ENCODE assay signal across 14 cellular contexts in the genomic region with DNA sequence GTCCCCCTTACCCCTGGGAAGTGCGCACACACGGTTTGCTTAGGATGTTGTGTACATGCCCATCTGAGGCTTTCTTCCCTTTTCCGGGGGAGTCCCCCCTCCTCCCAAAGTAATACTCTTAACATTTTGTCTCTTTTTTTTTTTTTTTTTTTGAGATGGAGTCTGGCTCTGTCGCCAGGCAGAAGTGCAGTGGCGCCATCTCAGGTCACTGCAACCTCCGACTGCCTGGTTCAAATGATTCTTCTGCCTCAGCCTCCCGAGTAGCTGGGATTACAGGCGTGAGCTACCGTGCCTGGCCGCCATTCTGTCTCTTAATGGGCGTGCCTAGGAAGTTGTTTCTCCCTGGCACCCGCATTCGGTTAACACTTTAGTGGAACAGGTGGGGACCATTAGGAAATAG. TPM values are rescaled to one million over a fixed set of nuclear protein-coding genes. Genes with fewer than 3 reads are reported as not detected.
DNase-seq lines count a peak whose midpoint lies in the region; ATAC-seq and TF ChIP-seq lines count a peak whose summit lies in the region.
"Had no signal": no experiment of that assay in that cellular context is flagged by ENCODE, and none has a peak within 500 bp of the region (broad histone marks: within the 10 kb centered on the region; RNA-seq: fewer than 3 reads in every experiment).

No MANE protein-coding gene starts in this region.

- H3K4me1 Mint-ChIP-seq in activated CD4-positive, alpha-beta T cell treated with anti-CD3 and anti-CD28 coated beads for 36 hours, result peaks cover 17% of the 10 kb centered on the region
- peaks cover 25% of the 10 kb centered on the region for H3K4me1 Mint-ChIP-seq in WTC11

- H3K4me3 ChIP-seq in HUES6 (ENCODE audit: low read depth, low read length), result no peak overlapping the region
- no peak overlapping the region for H3K4me3 ChIP-seq in osteoblast (ENCODE audit: insufficient read depth, low read length)
- H3K4me3 ChIP-seq in gastrocnemius medialis, result no peak overlapping the region
- H3K4me3 ChIP-seq: SJSA1 had no signal

- H3K27ac ChIP-seq in HUES6 (ENCODE audit: low read depth, low read length) (no peak overlapping the region), osteoblast (ENCODE audit: low read depth, low read length) (no peak overlapping the region), gastrocnemius medialis (no peak overlapping the region)
- H3K27ac ChIP-seq: SJSA1 had no signal

- H3K36me3 ChIP-seq in HUES6 (ENCODE audit: control insufficient read depth, insufficient read depth, low read length) (no peaks in the 10 kb centered on the region), osteoblast (ENCODE audit: insufficient read depth, low read length) (no peaks in the 10 kb centered on the region), gastrocnemius medialis (no peaks in the 10 kb centered on the region)

- H3K36me3 Mint-ChIP-seq in activated CD4-positive, alpha-beta T cell treated with anti-CD3 and anti-CD28 coated beads for 36 hours (ENCODE audit: low read depth), result no peaks in the 10 kb centered on the region
- H3K36me3 Mint-ChIP-seq in WTC11, result no peaks in the 10 kb centered on the region
- H3K36me3 Mint-ChIP-seq: immature natural killer cell had no signal

- ATAC-seq in activated CD4-positive, alpha-beta T cell treated with anti-CD3 and anti-CD28 coated beads for 36 hours, result no peak
- ATAC-seq in WTC11, result peak; percentile 28
- ATAC-seq in gastrocnemius medialis, result no peak

- H3K4me1 ChIP-seq in HUES6 (ENCODE audit: control insufficient read depth, insufficient read depth, low read length), result peaks cover 22% of the 10 kb centered on the region
- peaks cover 6% of the 10 kb centered on the region for H3K4me1 ChIP-seq in osteoblast (ENCODE audit: insufficient read depth, low read length)
- H3K4me1 ChIP-seq in gastrocnemius medialis, result peaks cover 0 to 7% of the 10 kb centered on the region in 2 donors

- TF ChIP-seq CTCF in WTC11 (IDR thresholded peaks at IDR 0.05), result no peak
- no peak for TF ChIP-seq CTCF in osteoblast (IDR thresholded peaks at IDR 0.05; ENCODE audit: extremely low read depth, low read depth, low read length)
- TF ChIP-seq CTCF in gastrocnemius medialis (IDR thresholded peaks at IDR 0.05 in 4 of 5, conservative IDR thresholded peaks at IDR 0.05 in 1 of 5), result no peak

- H3K9ac ChIP-seq in HUES6 (ENCODE audit: low read length), result peak overlapping the region; percentile 32

- CTCF ChIA-PET in activated CD4-positive, alpha-beta T cell treated with anti-CD3 and anti-CD28 coated beads for 36 hours (lab: Charles Lee), result interaction anchor here (0.7 to 2.3 kb wide), 4 partner anchors 9 to 134 kb away, joined by 5 to 8 read pairs (median 6); partner anchors contain the start of gene CGRRF1
- CTCF ChIA-PET in WTC11 (lab: Charles Lee), result interaction anchor here (0.6 to 1.9 kb wide), 30 partner anchors 9 to 1420 kb away, joined by 3 to 18 read pairs (median 4); partner anchors contain the start of genes CGRRF1 and SAMD4A

- H3K27ac Mint-ChIP-seq in activated CD4-positive, alpha-beta T cell treated with anti-CD3 and anti-CD28 coated beads for 36 hours, result no peak overlapping the region
- H3K27ac Mint-ChIP-seq in WTC11, result no peak overlapping the region
- H3K27ac Mint-ChIP-seq: activated T-helper 2 cell treated with anti-CD3 and anti-CD28 coated beads, Interferon-gamma antibody, Interleukin-2, Interleukin-4, amounts not matched to agents 10 μg/mL and 5 μg/mL and 100 μg/mL, durations not matched to agents 14 hours and 24 hours and 36 hours had no signal

- peak overlapping the region; percentile 5 for H2AFZ ChIP-seq in osteoblast (ENCODE audit: low read length)

- H3K79me2 ChIP-seq in osteoblast (ENCODE audit: insufficient read depth, low read length), result peaks cover 6% of the 10 kb centered on the region

- in situ Hi-C loops in gastrocnemius medialis (cut with MboI; ENCODE audit: low sequenced_read_pairs in 4 of 4), result no loop called here

- H3K9me3 Mint-ChIP-seq in activated CD4-positive, alpha-beta T cell treated with anti-CD3 and anti-CD28 coated beads for 36 hours (ENCODE audit: low read depth), result no peaks in the 10 kb centered on the region
- H3K9me3 Mint-ChIP-seq in WTC11, result peaks cover 3% of the 10 kb centered on the region
- H3K9me3 Mint-ChIP-seq: activated T-helper 2 cell treated with anti-CD3 and anti-CD28 coated beads, Interferon-gamma antibody, Interleukin-2, Interleukin-4, amounts not matched to agents 10 μg/mL and 5 μg/mL and 100 μg/mL, durations not matched to agents 14 hours and 24 hours and 36 hours; immature natural killer cell; nephron had no signal

- H3K4me3 Mint-ChIP-seq in activated CD4-positive, alpha-beta T cell treated with anti-CD3 and anti-CD28 coated beads for 36 hours, result no peak overlapping the region
- H3K4me3 Mint-ChIP-seq in WTC11, result no peak overlapping the region
- H3K4me3 Mint-ChIP-seq: immature natural killer cell, nephron had no signal

- H3K27me3 Mint-ChIP-seq in activated CD4-positive, alpha-beta T cell treated with anti-CD3 and anti-CD28 coated beads for 36 hours, result no peaks in the 10 kb centered on the region
- no peaks in the 10 kb centered on the region for H3K27me3 Mint-ChIP-seq in WTC11 (ENCODE audit: low read depth)

- POLR2A ChIA-PET in activated CD4-positive, alpha-beta T cell treated with anti-CD3 and anti-CD28 coated beads for 36 hours (lab: Charles Lee), result no interaction called here
- POLR2A ChIA-PET in WTC11 (lab: Charles Lee), result interaction anchor here (0.6 to 1.1 kb wide), 3 partner anchors 16 to 377 kb away, joined by 3 to 4 read pairs (median 3); partner anchors contain the start of gene CGRRF1

- H3K27me3 ChIP-seq in HUES6 (ENCODE audit: control insufficient read depth, insufficient read depth, low read length) (no peaks in the 10 kb centered on the region), osteoblast (ENCODE audit: insufficient read depth, low read length) (no peaks in the 10 kb centered on the region), gastrocnemius medialis (no peaks in the 10 kb centered on the region)
- H3K27me3 ChIP-seq: SJSA1 had no signal

- peak; percentile 44 for DNase-seq in activated CD4-positive, alpha-beta T cell treated with anti-CD3 and anti-CD28 coated beads for 36 hours
- DNase-seq in activated CD4-positive, alpha-beta T cell treated with anti-CD3 and anti-CD28 coated beads for 48 hours, result no peak
- DNase-seq in WTC11 (ENCODE audit: low spot score) (peak; percentile 34), osteoblast (ENCODE audit: insufficient read length, low spot score, missing footprints) (no peak), gastrocnemius medialis (no peak), NCI-H774 (lab: John Stamatoyannopoulos, UW) (no peak)
- no peak for DNase-seq in activated CD4-positive, CD25-positive, alpha-beta regulatory T cell treated with anti-CD3 and anti-CD28 coated beads, Interleukin-2, amount 50 U/mL, for 72 hours
- DNase-seq: AML-193, amygdala, immature natural killer cell had no signal

- H4K20me1 ChIP-seq in osteoblast (ENCODE audit: insufficient read depth, low read length), result no peaks in the 10 kb centered on the region

- no peak for TF ChIP-seq POLR2A in gastrocnemius medialis (IDR thresholded peaks at IDR 0.05)

- H3K9me3 ChIP-seq in HUES6 (ENCODE audit: control insufficient read depth, insufficient read depth, low read depth, low read length) (no peaks in the 10 kb centered on the region), osteoblast (ENCODE audit: low read depth, low read length) (no peaks in the 10 kb centered on the region), gastrocnemius medialis (no peaks in the 10 kb centered on the region)
- H3K9me3 ChIP-seq: SJSA1 had no signal

- no peak overlapping the region for H3K4me2 ChIP-seq in osteoblast (ENCODE audit: insufficient read depth, low read length)

- intact Hi-C loops in activated CD4-positive, alpha-beta T cell treated with anti-CD3 and anti-CD28 coated beads for 36 hours (cut with DNase I, micrococcal nuclease), result no loop called here
- intact Hi-C loops in gastrocnemius medialis (cut with DNase I; ENCODE audit: low total_unique reads), result no loop called here

TF ChIP-seq in WTC11, 78 proteins besides CTCF, POLR2A, EP300 and RAD21 (continues in another document):
- TF ChIP-seq TP53 (CRISPR knock-in tag; IDR thresholded peaks at IDR 0.05) (no peak), ZNF512 (CRISPR knock-in tag; IDR thresholded peaks at IDR 0.05; ENCODE audit: borderline replicate concordance) (no peak)

RNA-seq across cellular contexts. Expression of gene GMFB, which starts 4.5 kb away (rescaled TPM):
- total RNA-seq in activated CD4-positive, alpha-beta T cell treated with anti-CD3 and anti-CD28 coated beads for 36 hours, result 10 to 100 TPM; 28.9 to 37.3 TPM
- total RNA-seq in WTC11 (2021) (56.4 to 63.7 TPM (median 58.0 TPM) in 3 replicates), osteoblast (77.2 and 98.8 TPM in 2 replicates), gastrocnemius medialis (10 to 100 TPM in 1 of 4 donors, 1 to 10 TPM in 3; 5.0 to 21.7 (median 7.3) TPM)

RNA-seq across cellular contexts. Expression of gene CGRRF1, which starts 16.4 kb away (rescaled TPM):
- total RNA-seq in activated CD4-positive, alpha-beta T cell treated with anti-CD3 and anti-CD28 coated beads for 36 hours, result 10 to 100 TPM; 10.2 to 15.2 TPM
- total RNA-seq in WTC11 (2021) (13.0 to 17.5 TPM (median 15.1 TPM) in 3 replicates), osteoblast (15.9 and 17.4 TPM in 2 replicates), gastrocnemius medialis (10 to 100 TPM; 13.7 to 27.0 (median 20.7) TPM)

RNA-seq across cellular contexts. Expression of gene CNIH1, which starts 52.1 kb away (rescaled TPM):
- total RNA-seq in activated CD4-positive, alpha-beta T cell treated with anti-CD3 and anti-CD28 coated beads for 36 hours, result 100 to 1,000 TPM in 1 of 2 experiments, 10 to 100 TPM in 1; 86.6 to 109 TPM
- 80.7 to 93.9 TPM (median 90.8 TPM) in 3 replicates for total RNA-seq in WTC11 (2021)
- 153 and 220 TPM in 2 replicates for total RNA-seq in osteoblast
- 100 to 1,000 TPM in 3 of 4 donors, 10 to 100 TPM in 1; 73.4 to 176 (median 136) TPM for total RNA-seq in gastrocnemius medialis

Comparison
In these comparisons a context has a peak if more than half of its experiments do, and no peak if none do; other contexts are left out.
1. DNase-seq: peak in activated CD4-positive, alpha-beta T cell treated with anti-CD3 and anti-CD28 coated beads for 36 hours (single experiment) and WTC11 (single experiment); none in activated CD4-positive, alpha-beta T cell treated with anti-CD3 and anti-CD28 coated beads for 48 hours (single experiment), osteoblast (single experiment), gastrocnemius medialis (0 of 2), NCI-H774 (single experiment) and activated CD4-positive, CD25-positive, alpha-beta regulatory T cell treated with anti-CD3 and anti-CD28 coated beads, Interleukin-2, amount 50 U/mL, for 72 hours (single experiment).